In genomic region chr11:503179-503981, GRCh38 we compare ENCODE assay signal across 6 cellular contexts. TPM values are rescaled to one million over a fixed set of nuclear protein-coding genes. Genes with fewer than 3 reads are reported as not detected.
DNase-seq lines count a peak whose midpoint lies in the region; ATAC-seq and TF ChIP-seq lines count a peak whose summit lies in the region.

No MANE protein-coding gene starts in this region.

- intact Hi-C loops in MCF 10A (cut with micrococcal nuclease), result loop anchor here (2.0 kb wide), 1 partner anchor 15 kb away; no protein-coding TSS in a partner anchor

- ATAC-seq in HG02623 (IDR thresholded peaks at IDR 0.05; ENCODE audit: unreplicated experiment) (no peak), HG03460 (IDR thresholded peaks at IDR 0.05; ENCODE audit: unreplicated experiment) (no peak), GM21390 (IDR thresholded peaks at IDR 0.05; ENCODE audit: unreplicated experiment) (no peak)

- H3K27me3 Mint-ChIP-seq in MCF 10A (ENCODE audit: insufficient read depth, unreplicated experiment), result no peaks in the 10 kb centered on the region

- H3K4me3 Mint-ChIP-seq in MCF 10A (ENCODE audit: unreplicated experiment), result peak overlapping the region; percentile 95

- CTCF ChIA-PET in MCF 10A (lab: Yijun Ruan, JAX), result interaction anchor here (0.6 to 6.8 kb wide), 3 partner anchors 15 to 116 kb away, joined by 3 to 34 read pairs (median 33); partner anchors contain the start of gene PTDSS2

- DNase-seq in HS-5 (ENCODE audit: low read depth) (peak; percentile 29), MCF 10A (ENCODE audit: unreplicated experiment) (peak; percentile 85), occipital lobe (lab: John Stamatoyannopoulos, UW) (peak; percentile 68)

- H3K4me1 Mint-ChIP-seq in MCF 10A (ENCODE audit: insufficient read depth, unreplicated experiment), result peaks cover 6% of the 10 kb centered on the region

- TF ChIP-seq CTCF in MCF 10A (IDR thresholded peaks at IDR 0.05; ENCODE audit: unreplicated experiment), result no peak

- peak overlapping the region; percentile 23 for H3K27ac Mint-ChIP-seq in MCF 10A (ENCODE audit: low read depth, unreplicated experiment)

- POLR2A ChIA-PET in MCF 10A (lab: Yijun Ruan, JAX), result interaction anchor here (1.6 to 6.5 kb wide), 4 partner anchors 9 to 296 kb away, joined by 3 to 81 read pairs (median 52); partner anchors contain the start of genes BET1L, PTDSS2 and RIC8A

- peaks cover 64% of the 10 kb centered on the region for H3K36me3 Mint-ChIP-seq in MCF 10A (ENCODE audit: insufficient read depth, unreplicated experiment)

- H3K9me3 Mint-ChIP-seq in MCF 10A (ENCODE audit: unreplicated experiment), result no peaks in the 10 kb centered on the region

- no TSS peak for BruUV-seq in MCF 10A (replicated peaks; lab: Mats Ljungman, UMichigan)

RNA-seq across cellular contexts. Expression of gene RNH1, which starts 3.7 kb away (rescaled TPM):
- total RNA-seq in MCF 10A (2022) (288 TPM in 2 replicates), occipital lobe (42.1 TPM)

RNA-seq across cellular contexts. Expression of gene HRAS, which starts 32.0 kb away (rescaled TPM):
- total RNA-seq in MCF 10A (2022), result 115 and 123 TPM in 2 replicates
- 27.0 TPM for total RNA-seq in occipital lobe

RNA-seq across cellular contexts. Expression of gene LRRC56, which starts 33.9 kb away (rescaled TPM):
- total RNA-seq in MCF 10A (2022) (0.54 and 0.75 TPM in 2 replicates), occipital lobe (1.1 TPM)

RNA-seq across cellular contexts. Expression of gene PTDSS2, which starts 53.3 kb away (rescaled TPM):
- total RNA-seq in MCF 10A (2022), result 28.2 and 29.4 TPM in 2 replicates
- total RNA-seq in occipital lobe, result 21.8 TPM

RNA-seq across cellular contexts. Expression of gene LMNTD2, which starts 57.2 kb away (rescaled TPM):
- total RNA-seq in MCF 10A (2022), result 6.1 and 8.0 TPM in 2 replicates
- 0.16 TPM for total RNA-seq in occipital lobe

Comparison
In these comparisons a context has a peak if more than half of its experiments do, and no peak if none do; other contexts are left out.
1. DNase-seq: peak in every context shown above with its lines; median percentile 85 in MCF 10A; 68 in occipital lobe; 29 in HS-5.